8 cellular contexts compared by ENCODE assay signal in genomic region chr19:16197622-16198362, GRCh38. TPM values are rescaled to one million over a fixed set of nuclear protein-coding genes. Genes with fewer than 3 reads are reported as not detected.
A peak's percentile ranks its signal among the peaks of the same experiment; 100 is the strongest.
DNase-seq lines count a peak whose midpoint lies in the region; ATAC-seq and TF ChIP-seq lines count a peak whose summit lies in the region.

Gene AP1M1 (plus strand): TSS chr19:16197911. CDS start chr19:16198027, 116 bp downstream.

- peak within 1 kb of the TSS; percentile 92 for H3K27ac ChIP-seq in BLaER1
- H3K27ac ChIP-seq in left lung = peak within 1 kb of the TSS; percentile 61 to 91

- peak within 1 kb of the TSS; percentile 92 for H3K9ac ChIP-seq in BLaER1

- peak within 1 kb of the TSS; percentile 99 for H3K4me3 ChIP-seq in BLaER1
- peak within 1 kb of the TSS; percentile 90 to 99 for H3K4me3 ChIP-seq in left lung

- peaks cover 43% of the 10 kb centered on the region for H4K20me1 ChIP-seq in BLaER1

- H3K27me3 ChIP-seq in BLaER1 (no peaks in the 10 kb centered on the region), left lung (no peaks in the 10 kb centered on the region)

- DNase-seq in NCI-H69 (lab: John Stamatoyannopoulos, UW) (peak; percentile 98), dedifferentiated amniotic fluid mesenchymal stem cell (ENCODE audit: extremely low spot score) (peak; percentile 96), left lung (peak; percentile 97 to 99)
- DNase-seq in activated CD4-positive, alpha-beta T cell treated with anti-CD3 and anti-CD28 coated beads, Interleukin-2, amount 50 U/mL, for 1 hour = peak; percentile 98
- peak; percentile 98 to 99 for DNase-seq in stimulated activated CD4-positive, alpha-beta T cell treated with anti-CD3 and anti-CD28 coated beads, Interleukin-2, amount 100 ng/mL, for 48 hours

- TF ChIP-seq CTCF in left lung (IDR thresholded peaks at IDR 0.05) = no peak

- peak within 1 kb of the TSS; percentile 92 for H3K4me2 ChIP-seq in BLaER1

- ATAC-seq in GM19328 (IDR thresholded peaks at IDR 0.05; ENCODE audit: unreplicated experiment) (peak; percentile 76), HG03520 (IDR thresholded peaks at IDR 0.05; ENCODE audit: unreplicated experiment) (peak; percentile 70), left lung (peak; percentile 88)

- H3K9me3 ChIP-seq in BLaER1 (no peaks in the 10 kb centered on the region), left lung (no peaks in the 10 kb centered on the region)

- intact Hi-C loops in left lung (cut with DNase I) = no loop called here

- H3K4me1 ChIP-seq in BLaER1 (peaks cover 42% of the 10 kb centered on the region), left lung (peaks cover 26 to 33% of the 10 kb centered on the region in 2 donors)

- peaks cover 49% of the 10 kb centered on the region for H3K36me3 ChIP-seq in BLaER1
- peaks cover 0 to 40% of the 10 kb centered on the region in 2 donors for H3K36me3 ChIP-seq in left lung

RNA-seq across cellular contexts. Expression of gene AP1M1, which starts in this region (rescaled TPM):
- total RNA-seq in left lung = 10 to 100 TPM; 72.1 to 73.9 TPM

Comparison
In these comparisons a context has a peak if more than half of its experiments do, and no peak if none do; other contexts are left out.
1. Peak in every context shown above with its lines: DNase-seq, ATAC-seq, H3K4me3 ChIP-seq and H3K27ac ChIP-seq.